ENCODE assay signal across 8 cellular contexts in the genomic region with DNA sequence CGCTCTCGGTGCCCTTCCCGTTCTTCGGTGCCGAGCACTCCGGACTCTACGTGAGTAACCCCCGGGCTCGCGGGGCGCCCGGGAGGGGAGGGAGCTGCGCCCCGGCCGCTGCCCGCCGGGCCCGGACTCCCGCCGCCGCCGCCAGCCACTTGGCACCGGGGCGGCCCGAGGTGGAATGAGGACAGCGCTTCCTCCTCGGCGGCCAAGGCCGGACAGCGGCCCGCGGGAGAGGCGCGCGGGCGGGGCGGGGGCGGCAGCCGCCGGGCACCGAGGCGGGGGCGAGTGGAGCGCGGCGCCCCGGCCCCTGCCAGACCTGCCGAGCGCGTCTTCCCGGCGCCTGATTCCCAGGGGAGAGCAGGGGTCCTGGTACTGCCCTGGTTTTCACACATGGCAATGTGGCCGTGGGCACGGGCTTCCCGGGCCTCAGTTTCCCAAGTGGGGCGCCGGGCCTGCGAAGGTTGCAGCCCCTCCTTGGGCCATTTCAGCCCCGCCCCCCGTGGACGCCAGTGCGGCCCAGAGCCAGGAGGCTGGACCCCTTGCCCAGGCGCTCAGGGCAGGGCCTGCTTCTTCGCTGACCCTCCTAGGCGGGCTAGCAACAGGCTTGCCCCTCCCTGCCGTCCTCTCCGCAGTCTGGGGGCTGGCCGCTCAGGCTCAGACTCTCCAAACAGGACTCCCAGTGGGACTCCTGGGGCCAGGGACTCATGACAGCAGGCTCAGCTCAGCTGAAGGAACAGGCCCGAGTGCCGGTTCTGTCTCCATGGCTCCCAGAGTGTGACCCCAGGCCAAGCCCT. TPM values are rescaled to one million over a fixed set of nuclear protein-coding genes. Genes with fewer than 3 reads are reported as not detected.
DNase-seq lines count a peak whose midpoint lies in the region; ATAC-seq and TF ChIP-seq lines count a peak whose summit lies in the region.

No MANE protein-coding gene starts in this region.

- POLR2A ChIA-PET in T-cell (lab: Charles Lee), result no interaction called here

- TF ChIP-seq CTCF in BE2C (IDR thresholded peaks at IDR 0.05; ENCODE audit: low read depth, low read length) (no peak), fibroblast of mammary gland (conservative IDR thresholded peaks at IDR 0.05; ENCODE audit: control insufficient read depth, insufficient read depth, low read depth, low read length) (no peak), nephron (IDR thresholded peaks at IDR 0.05; ENCODE audit: unreplicated experiment in 3 of 3) (no peak)

- no peaks in the 10 kb centered on the region for H3K4me1 ChIP-seq in BE2C

- ATAC-seq in T-cell (replicated peaks in 1 of 4) (peak in 1 of 4 experiments; percentile 4), HG03159 (IDR thresholded peaks at IDR 0.05; ENCODE audit: unreplicated experiment) (no peak), GM19328 (IDR thresholded peaks at IDR 0.05; ENCODE audit: unreplicated experiment) (no peak)

- H3K9me3 Mint-ChIP-seq in T-cell (peaks cover 0 to 10% (median 5%) of the 10 kb centered on the region in 3 donors), nephron (peaks cover 8% of the 10 kb centered on the region)

- H3K36me3 ChIP-seq in BE2C, result no peaks in the 10 kb centered on the region

- CTCF ChIA-PET in T-cell (lab: Charles Lee), result no interaction called here

- H3K4me3 ChIP-seq in BE2C (ENCODE audit: low read depth, low read length) (no peak overlapping the region), fibroblast of mammary gland (ENCODE audit: control insufficient read depth, low read depth, low read length) (peak overlapping the region; percentile 67)

- H3K27me3 Mint-ChIP-seq in T-cell (peaks cover 14 to 37% of the 10 kb centered on the region in 2 donors), nephron (ENCODE audit: low read depth) (peaks cover 40% of the 10 kb centered on the region)

- H3K36me3 Mint-ChIP-seq in T-cell (no peaks in the 10 kb centered on the region), nephron (ENCODE audit: low read depth) (peaks cover 28% of the 10 kb centered on the region)

- peak overlapping the region; percentile 61 to 73 (median 67) for H3K4me3 Mint-ChIP-seq in T-cell
- H3K4me3 Mint-ChIP-seq in nephron, result peak overlapping the region; percentile 76 to 81 (median 77)

- 0 out of 2 replicates have a peak, but pooled peaks cover 2% of the 10 kb centered on the region for H3K9me3 ChIP-seq in BE2C

- H3K27me3 ChIP-seq in BE2C, result peaks cover 9% of the 10 kb centered on the region

- no peak overlapping the region for H3K27ac Mint-ChIP-seq in T-cell
- no peak overlapping the region for H3K27ac Mint-ChIP-seq in nephron

- DNase-seq in BE2C (peak; percentile 27), T-cell (peak in 3 of 34 experiments; percentile 2 to 21 (median 5)), fibroblast of mammary gland (ENCODE audit: low read depth) (no peak), NCI-H2196 (lab: John Stamatoyannopoulos, UW; ENCODE audit: unreplicated experiment) (no peak), NCI-H1105 (lab: John Stamatoyannopoulos, UW) (no peak)

- H3K4me1 Mint-ChIP-seq in T-cell (peaks cover 8 to 28% (median 24%) of the 10 kb centered on the region in 3 donors), nephron (peaks cover 35% of the 10 kb centered on the region)

RNA-seq across cellular contexts. Expression of a gene that starts 0.8 kb away (rescaled TPM):
- 1.6 TPM for polyA plus RNA-seq in BE2C (2012; ENCODE audit: insufficient read depth, insufficient read length, low read depth)
- 10 to 100 TPM; 37.7 to 82.5 (median 69.4) TPM for total RNA-seq in T-cell
